ENCODE assay signal across 8 cellular contexts in genomic region chr16:67872131-67872630, GRCh38. TPM values are rescaled to one million over a fixed set of nuclear protein-coding genes. Genes with fewer than 3 reads are reported as not detected.
DNase-seq lines count a peak whose midpoint lies in the region; ATAC-seq, FAIRE-seq and TF ChIP-seq lines count a peak whose summit lies in the region.

No MANE protein-coding gene starts in this region.

- peak overlapping the region; percentile 87 for H3K4me3 Mint-ChIP-seq in stimulated activated naive CD8-positive, alpha-beta T cell treated with anti-CD3 and anti-CD28 coated beads, Interleukin-15, Interleukin-2, amounts not matched to agents 100 ng/mL and 50 ng/mL, for 24 hours
- H3K4me3 Mint-ChIP-seq in astrocyte (ENCODE audit: unreplicated experiment): peak overlapping the region; percentile 78

- no peak for TF ChIP-seq CTCF in astrocyte (IDR thresholded peaks at IDR 0.05; ENCODE audit: insufficient read depth, low read depth, low read length)
- TF ChIP-seq CTCF in vagina (IDR thresholded peaks at IDR 0.05): no peak

- H3K79me2 ChIP-seq in astrocyte (ENCODE audit: insufficient read depth, low read length): peaks cover 55% of the 10 kb centered on the region

- no peak for FAIRE-seq in astrocyte (lab: Jason Lieb, UNC)

- no peak for TF ChIP-seq POLR2A in vagina (IDR thresholded peaks at IDR 0.05)

- peak overlapping the region; percentile 61 for H3K27ac Mint-ChIP-seq in stimulated activated naive CD8-positive, alpha-beta T cell treated with anti-CD3 and anti-CD28 coated beads, Interleukin-15, Interleukin-2, amounts not matched to agents 100 ng/mL and 50 ng/mL, for 24 hours
- H3K27ac Mint-ChIP-seq in astrocyte (ENCODE audit: unreplicated experiment): peak overlapping the region; percentile 60

- no peak for ATAC-seq in stimulated activated naive CD8-positive, alpha-beta T cell treated with anti-CD3 and anti-CD28 coated beads, Interleukin-15, Interleukin-2, amounts not matched to agents 100 U/mL and 50 U/mL, for 24 hours
- ATAC-seq in GM21423 (IDR thresholded peaks at IDR 0.05; ENCODE audit: unreplicated experiment): no peak

- H3K9me3 ChIP-seq in astrocyte (ENCODE audit: insufficient read depth, low read depth, low read length): no peaks in the 10 kb centered on the region
- H3K9me3 ChIP-seq in mucosa of stomach (ENCODE audit: control insufficient read depth, low read length): no peaks in the 10 kb centered on the region
- H3K9me3 ChIP-seq in vagina: no peaks in the 10 kb centered on the region

- peak overlapping the region; percentile 97 for H3K9ac ChIP-seq in astrocyte (ENCODE audit: low read length)
- peak overlapping the region; percentile 93 for H3K9ac ChIP-seq in mucosa of stomach (ENCODE audit: low read length)

- H3K4me3 ChIP-seq in astrocyte (ENCODE audit: insufficient read depth, low read depth, low read length) (no peak overlapping the region), mucosa of stomach (ENCODE audit: low read length) (peak overlapping the region; percentile 95), vagina (peak overlapping the region; percentile 78 to 94)

- H3K27ac ChIP-seq in astrocyte (ENCODE audit: low read depth, low read length): peak overlapping the region; percentile 68
- peak overlapping the region; percentile 73 for H3K27ac ChIP-seq in vagina

- peaks cover 71% of the 10 kb centered on the region for H4K20me1 ChIP-seq in astrocyte (ENCODE audit: insufficient read depth, low read length)

- peak overlapping the region; percentile 97 for H3K4me2 ChIP-seq in astrocyte (ENCODE audit: low read length)

- no peak for DNase-seq in stimulated activated naive CD8-positive, alpha-beta T cell treated with anti-CD3 and anti-CD28 coated beads, Interleukin-15, Interleukin-2, amounts not matched to agents 100 U/mL and 50 U/mL, for 24 hours
- DNase-seq in astrocyte (ENCODE audit: low read depth) (no peak), vagina (ENCODE audit: extremely low spot score in 2 of 2) (no peak), RPMI8226 (no peak)
- DNase-seq in stimulated activated CD4-positive, alpha-beta T cell treated with anti-CD3 and anti-CD28 coated beads, Interleukin-12 subunit alpha, Interleukin-12 subunit beta, amount 100 ng/mL, for 4 hours: no peak

- H3K4me1 Mint-ChIP-seq in stimulated activated naive CD8-positive, alpha-beta T cell treated with anti-CD3 and anti-CD28 coated beads, Interleukin-15, Interleukin-2, amounts not matched to agents 100 ng/mL and 50 ng/mL, for 24 hours (ENCODE audit: low read depth): peaks cover 26% of the 10 kb centered on the region
- peaks cover 17% of the 10 kb centered on the region for H3K4me1 Mint-ChIP-seq in astrocyte (ENCODE audit: low read depth, unreplicated experiment)

- peaks cover 34% of the 10 kb centered on the region for H3K36me3 Mint-ChIP-seq in stimulated activated naive CD8-positive, alpha-beta T cell treated with anti-CD3 and anti-CD28 coated beads, Interleukin-15, Interleukin-2, amounts not matched to agents 100 ng/mL and 50 ng/mL, for 24 hours (ENCODE audit: low read depth)
- H3K36me3 Mint-ChIP-seq in astrocyte (ENCODE audit: low read depth, unreplicated experiment): peaks cover 11% of the 10 kb centered on the region

- peaks cover 35% of the 10 kb centered on the region for H3K36me3 ChIP-seq in astrocyte (ENCODE audit: insufficient read depth, low read length)
- peaks cover 9% of the 10 kb centered on the region for H3K36me3 ChIP-seq in mucosa of stomach (ENCODE audit: control insufficient read depth, insufficient read depth, low read length)
- H3K36me3 ChIP-seq in vagina: peaks cover 0 to 50% of the 10 kb centered on the region in 2 donors

- H3K27me3 ChIP-seq in astrocyte (ENCODE audit: insufficient read depth, low read length) (no peaks in the 10 kb centered on the region), mucosa of stomach (ENCODE audit: control insufficient read depth, insufficient read depth, low read length) (no peaks in the 10 kb centered on the region), vagina (no peaks in the 10 kb centered on the region)

- H2AFZ ChIP-seq in astrocyte (ENCODE audit: low read depth, low read length): peak overlapping the region; percentile 73

- intact Hi-C loops in vagina (cut with DNase I): no loop called here

- peaks cover 13% of the 10 kb centered on the region for H3K4me1 ChIP-seq in astrocyte (ENCODE audit: insufficient read depth, low read length)
- peaks cover 24% of the 10 kb centered on the region for H3K4me1 ChIP-seq in mucosa of stomach (ENCODE audit: control insufficient read depth, insufficient read depth, low read length)
- peaks cover 40% of the 10 kb centered on the region for H3K4me1 ChIP-seq in vagina

- no peaks in the 10 kb centered on the region for H3K27me3 Mint-ChIP-seq in stimulated activated naive CD8-positive, alpha-beta T cell treated with anti-CD3 and anti-CD28 coated beads, Interleukin-15, Interleukin-2, amounts not matched to agents 100 ng/mL and 50 ng/mL, for 24 hours
- H3K27me3 Mint-ChIP-seq in astrocyte (ENCODE audit: low read depth, unreplicated experiment): no peaks in the 10 kb centered on the region

- H3K9me3 Mint-ChIP-seq in stimulated activated naive CD8-positive, alpha-beta T cell treated with anti-CD3 and anti-CD28 coated beads, Interleukin-15, Interleukin-2, amounts not matched to agents 100 ng/mL and 50 ng/mL, for 24 hours: no peaks in the 10 kb centered on the region
- no peaks in the 10 kb centered on the region for H3K9me3 Mint-ChIP-seq in astrocyte (ENCODE audit: unreplicated experiment)

RNA-seq across cellular contexts. Expression of gene EDC4, which starts 0.7 kb away (rescaled TPM):
- 61.5 and 64.8 TPM in 2 replicates for total RNA-seq in astrocyte
- 71.9 TPM for total RNA-seq in vagina

RNA-seq across cellular contexts. Expression of gene NRN1L, which starts 12.5 kb away (rescaled TPM):
- total RNA-seq in astrocyte: 0.82 and 0.91 TPM in 2 replicates
- total RNA-seq in vagina: not detected

RNA-seq across cellular contexts. Expression of gene PSKH1, which starts 20.9 kb away (rescaled TPM):
- total RNA-seq in astrocyte (27.3 and 29.7 TPM in 2 replicates), vagina (17.4 TPM)

RNA-seq across cellular contexts. Expression of gene CENPT, which starts 24.7 kb away (rescaled TPM):
- total RNA-seq in astrocyte (67.3 and 79.3 TPM in 2 replicates), vagina (57.7 TPM)

RNA-seq across cellular contexts. Expression of gene NUTF2, which starts 25.4 kb away (rescaled TPM):
- total RNA-seq in astrocyte (214 and 224 TPM in 2 replicates), vagina (131 TPM)
